In the genomic region with DNA sequence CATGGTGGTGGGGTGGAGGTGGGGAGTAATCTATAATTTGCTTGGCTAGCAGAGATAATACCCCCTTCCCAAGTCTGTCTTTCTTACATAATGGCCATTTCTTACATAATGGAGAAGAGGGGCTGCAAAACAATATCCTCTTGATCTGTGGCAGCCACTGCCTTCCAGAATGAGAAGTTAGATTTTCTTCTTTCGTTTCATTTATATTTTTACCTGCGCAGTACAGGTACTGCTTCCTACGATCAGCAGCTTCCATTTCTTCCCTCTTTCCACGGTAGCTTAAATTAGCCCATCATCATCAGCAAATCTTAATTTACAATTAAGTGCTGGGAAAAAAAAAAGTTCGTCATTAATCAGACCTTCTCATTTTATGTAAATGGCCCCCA, we compare ENCODE assay signal across 24 cellular contexts. TPM values are rescaled to one million over a fixed set of nuclear protein-coding genes. Genes with fewer than 3 reads are reported as not detected.
DNase-seq lines count a peak whose midpoint lies in the region; ATAC-seq and TF ChIP-seq lines count a peak whose summit lies in the region.
"Had no signal": no experiment of that assay in that cellular context is flagged by ENCODE, and none has a peak within 500 bp of the region (broad histone marks: within the 10 kb centered on the region; RNA-seq: fewer than 3 reads in every experiment).

No MANE protein-coding gene starts in this region.

- H3K27me3 Mint-ChIP-seq in glutamatergic neuron (ENCODE audit: unreplicated experiment), result no peaks in the 10 kb centered on the region
- H3K27me3 Mint-ChIP-seq: activated CD4-positive, alpha-beta T cell treated with anti-CD3 and anti-CD28 coated beads, Interleukin-2, amount 10 ng/mL, durations not matched to agents 24 days and 14 days had no signal

- H3K36me3 Mint-ChIP-seq in glutamatergic neuron (ENCODE audit: unreplicated experiment), result peaks cover 5% of the 10 kb centered on the region

- H3K9ac ChIP-seq in SK-N-MC (ENCODE audit: insufficient read length), result no peak overlapping the region

- peak overlapping the region; percentile 61 for H3K4me3 Mint-ChIP-seq in glutamatergic neuron (ENCODE audit: unreplicated experiment)
- H3K4me3 Mint-ChIP-seq: activated CD4-positive, alpha-beta T cell treated with anti-CD3 and anti-CD28 coated beads, Interleukin-2, amount 10 ng/mL, durations not matched to agents 24 days and 14 days; T-helper 2 cell treated with Interferon-gamma antibody and Interleukin-4, amounts not matched to agents 5 μg/mL and 100 μg/mL, for 36 hours had no signal

- H3K9me3 Mint-ChIP-seq in glutamatergic neuron (ENCODE audit: unreplicated experiment), result peaks cover 2% of the 10 kb centered on the region
- H3K9me3 Mint-ChIP-seq: activated CD4-positive, alpha-beta T cell treated with anti-CD3 and anti-CD28 coated beads, Interleukin-2, amount 10 ng/mL, durations not matched to agents 24 days and 14 days; T-helper 2 cell treated with Interferon-gamma antibody and Interleukin-4, amounts not matched to agents 5 μg/mL and 100 μg/mL, for 36 hours had no signal

- H3K4me1 Mint-ChIP-seq in glutamatergic neuron (ENCODE audit: low read depth, unreplicated experiment), result peaks cover 54% of the 10 kb centered on the region

- no peaks in the 10 kb centered on the region for H3K36me3 ChIP-seq in SK-N-MC (ENCODE audit: insufficient read depth, low read length)
- H3K36me3 ChIP-seq in osteoblast (ENCODE audit: insufficient read depth, low read length), result no peaks in the 10 kb centered on the region
- H3K36me3 ChIP-seq: heart right ventricle, upper lobe of right lung had no signal

- H3K4me3 ChIP-seq in SK-N-MC (0 out of 2 replicates have a peak overlapping the region, but pooled peaks have one; percentile 20), osteoblast (ENCODE audit: insufficient read depth, low read length) (no peak overlapping the region)
- H3K4me3 ChIP-seq: heart right ventricle, PC-9, upper lobe of right lung had no signal

- H3K4me1 ChIP-seq in osteoblast (ENCODE audit: insufficient read depth, low read length), result peaks cover 9% of the 10 kb centered on the region
- H3K4me1 ChIP-seq: upper lobe of right lung had no signal

- DNase-seq in SK-N-MC (ENCODE audit: low read depth, low spot score), result no peak
- no peak for DNase-seq in glutamatergic neuron
- no peak for DNase-seq in osteoblast (ENCODE audit: insufficient read length, low spot score, missing footprints)
- DNase-seq in stimulated activated CD4-positive, alpha-beta T cell treated with anti-CD3 and anti-CD28 coated beads, Interleukin-2, amount 100 ng/mL, for 24 hours, result no peak
- no peak for DNase-seq in activated CD4-positive, CD25-positive, alpha-beta regulatory T cell (lab: John Stamatoyannopoulos, UW)
- no peak for DNase-seq in NCI-H526 treated with DMSO at 0.1 percent for 48 hours (lab: John Stamatoyannopoulos, UW)
- DNase-seq: activated CD4-positive, alpha-beta T cell treated with anti-CD3 and anti-CD28 coated beads, Interleukin-2, amount 10 ng/mL, durations not matched to agents 24 days and 14 days; activated T-cell treated with anti-CD3 and anti-CD28 coated beads, Interleukin-2, amount 50 U/mL, for 48 hours; Caco-2; effector CD4-positive, alpha-beta T cell; GDM1; heart right ventricle; NCI-H1092; NCI-H1694 treated with DMSO at 0.1 percent for 48 hours; NCI-H2171; NCI-H526; PC-9; small intestine; upper lobe of right lung had no signal

- H2AFZ ChIP-seq in osteoblast (ENCODE audit: low read length), result no peak overlapping the region
- H2AFZ ChIP-seq: PC-9 had no signal

- H3K4me2 ChIP-seq in osteoblast (ENCODE audit: insufficient read depth, low read length), result peak overlapping the region; percentile 60
- H3K4me2 ChIP-seq: PC-9 had no signal

- TF ChIP-seq CTCF in glutamatergic neuron (IDR thresholded peaks at IDR 0.05; ENCODE audit: partially characterized antibody, unreplicated experiment) (no peak), osteoblast (IDR thresholded peaks at IDR 0.05; ENCODE audit: extremely low read depth, low read depth, low read length) (no peak)

- no peaks in the 10 kb centered on the region for H3K27me3 ChIP-seq in osteoblast (ENCODE audit: insufficient read depth, low read length)
- H3K27me3 ChIP-seq: heart right ventricle, upper lobe of right lung had no signal

- no peak for ATAC-seq in GM18519 (IDR thresholded peaks at IDR 0.05; ENCODE audit: low FRiP score, unreplicated experiment)
- ATAC-seq: heart right ventricle, Right ventricle myocardium inferior, upper lobe of right lung had no signal

- H3K27ac ChIP-seq in SK-N-MC (peak overlapping the region; percentile 59; the same call in 1 of the 2 replicates), osteoblast (ENCODE audit: low read depth, low read length) (no peak overlapping the region)
- H3K27ac ChIP-seq: heart right ventricle, PC-9, upper lobe of right lung, VCaP had no signal

- no peak overlapping the region for H3K27ac Mint-ChIP-seq in glutamatergic neuron (ENCODE audit: unreplicated experiment)
- H3K27ac Mint-ChIP-seq: activated CD4-positive, alpha-beta T cell treated with anti-CD3 and anti-CD28 coated beads, Interleukin-2, amount 10 ng/mL, durations not matched to agents 24 days and 14 days; T-helper 2 cell treated with Interferon-gamma antibody and Interleukin-4, amounts not matched to agents 5 μg/mL and 100 μg/mL, for 36 hours had no signal

- no peaks in the 10 kb centered on the region for H4K20me1 ChIP-seq in osteoblast (ENCODE audit: insufficient read depth, low read length)

- H3K9me3 ChIP-seq in SK-N-MC (ENCODE audit: low read depth, low read length) (no peaks in the 10 kb centered on the region), osteoblast (ENCODE audit: low read depth, low read length) (no peaks in the 10 kb centered on the region)
- H3K9me3 ChIP-seq: upper lobe of right lung had no signal

- no peaks in the 10 kb centered on the region for H3K79me2 ChIP-seq in osteoblast (ENCODE audit: insufficient read depth, low read length)

RNA-seq across cellular contexts. Expression of gene GNAS, which starts 30.2 kb away (rescaled TPM):
- 1,989 TPM for total RNA-seq in glutamatergic neuron (ENCODE audit: unreplicated experiment)
- total RNA-seq in osteoblast, result 366 and 374 TPM in 2 replicates

RNA-seq across cellular contexts. Expression of gene GNAS-AS1, which starts 32.0 kb away (rescaled TPM):
- total RNA-seq in glutamatergic neuron (ENCODE audit: unreplicated experiment) (11.7 TPM), osteoblast (0.72 and 1.5 TPM in 2 replicates)
- total RNA-seq: lung microvascular endothelial cell had no signal
